1 cellular context compared by ENCODE assay signal in genomic region chr14:22296088-22296487, GRCh38.
TF ChIP-seq lines count a peak whose summit lies in the region.

No MANE protein-coding gene starts in this region.

TF ChIP-seq in IMR-90, 13 proteins besides CTCF, POLR2A, EP300 and RAD21 (continued from another document):
- no peak for TF ChIP-seq USF2 (IDR thresholded peaks at IDR 0.05; ENCODE audit: low read depth, low read length)
- no peak for TF ChIP-seq MAZ (IDR thresholded peaks at IDR 0.05; ENCODE audit: borderline replicate concordance, low read depth, low read length)
- no peak for TF ChIP-seq FOS (IDR thresholded peaks at IDR 0.05; ENCODE audit: low read depth, low read length)
- TF ChIP-seq SMC3 (IDR thresholded peaks at IDR 0.05; ENCODE audit: low read depth, low read length) = no peak
